In the genomic region with DNA sequence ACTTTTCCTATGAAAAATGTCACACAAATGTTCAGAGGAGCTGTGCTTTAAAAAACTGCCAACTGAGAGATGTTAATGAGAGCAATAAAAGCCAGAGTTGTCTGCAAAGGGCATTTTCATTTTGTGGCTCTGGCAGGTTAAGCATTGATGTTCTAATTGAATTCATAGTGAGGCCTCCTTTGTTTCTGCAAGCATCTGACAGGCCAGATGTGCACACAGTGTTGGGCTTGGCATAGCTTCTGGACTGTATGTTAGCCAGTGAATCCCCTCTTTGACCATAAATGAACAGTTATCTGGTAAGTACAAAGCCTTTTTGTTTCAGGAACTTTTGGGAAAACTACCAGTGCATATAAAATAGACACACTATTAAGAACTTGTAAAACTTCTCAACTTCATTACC, we compare ENCODE assay signal across 23 cellular contexts.
DNase-seq lines count a peak whose midpoint lies in the region; ATAC-seq and TF ChIP-seq lines count a peak whose summit lies in the region.
"Had no signal": no experiment of that assay in that cellular context is flagged by ENCODE, and none has a peak within 500 bp of the region (broad histone marks: within the 10 kb centered on the region; RNA-seq: fewer than 3 reads in every experiment).

No MANE protein-coding gene starts in this region.

- H3K27ac Mint-ChIP-seq in glutamatergic neuron (ENCODE audit: unreplicated experiment) (peak overlapping the region; percentile 75), osteocyte (ENCODE audit: unreplicated experiment) (peak overlapping the region; percentile 47)
- H3K27ac Mint-ChIP-seq: activated CD4-positive, alpha-beta T cell treated with anti-CD3 and anti-CD28 coated beads, Interleukin-2, amount 10 ng/mL, durations not matched to agents 24 days and 14 days; activated naive CD4-positive, alpha-beta T cell treated with anti-CD3 and anti-CD28 coated beads, Interleukin-2, amount 50 U/mL, for 24 hours; activated T-helper 1 cell treated with anti-CD3 and anti-CD28 coated beads, Interleukin-12 subunit alpha, Interleukin-12 subunit beta, Interleukin-2, Interleukin-4 antibody, amounts not matched to agents 30 ng/mL and 10 ng/mL and 1 ng/mL, durations not matched to agents 14 hours and 24 hours and 36 hours; CD14-positive monocyte; stimulated activated naive CD8-positive, alpha-beta T cell treated with anti-CD3 and anti-CD28 coated beads, Interleukin-15, amount 100 ng/mL, for 72 hours had no signal

- H3K4me1 Mint-ChIP-seq in glutamatergic neuron (ENCODE audit: low read depth, unreplicated experiment) (peaks cover 12% of the 10 kb centered on the region), osteocyte (ENCODE audit: unreplicated experiment) (peaks cover 8% of the 10 kb centered on the region)
- H3K4me1 Mint-ChIP-seq: activated CD4-positive, alpha-beta T cell treated with anti-CD3 and anti-CD28 coated beads, Interleukin-2, amount 10 ng/mL, durations not matched to agents 24 days and 14 days; activated naive CD4-positive, alpha-beta T cell treated with anti-CD3 and anti-CD28 coated beads, Interleukin-2, amount 50 U/mL, for 24 hours; CD14-positive monocyte; stimulated activated naive CD8-positive, alpha-beta T cell treated with anti-CD3 and anti-CD28 coated beads, Interleukin-15, amount 100 ng/mL, for 72 hours had no signal

- no peak for ATAC-seq in GM18520 (IDR thresholded peaks at IDR 0.05; ENCODE audit: unreplicated experiment)
- ATAC-seq: heart right ventricle; left ventricle myocardium superior; PC-3; right cardiac atrium; stimulated activated naive CD8-positive, alpha-beta T cell treated with anti-CD3 and anti-CD28 coated beads, Interleukin-15, amount 100 ng/mL, for 72 hours; upper lobe of right lung had no signal

- no peaks in the 10 kb centered on the region for H3K27me3 Mint-ChIP-seq in glutamatergic neuron (ENCODE audit: unreplicated experiment)
- H3K27me3 Mint-ChIP-seq in osteocyte (ENCODE audit: unreplicated experiment): no peaks in the 10 kb centered on the region
- H3K27me3 Mint-ChIP-seq: activated CD4-positive, alpha-beta T cell treated with anti-CD3 and anti-CD28 coated beads, Interleukin-2, amount 10 ng/mL, durations not matched to agents 24 days and 14 days; activated naive CD4-positive, alpha-beta T cell treated with anti-CD3 and anti-CD28 coated beads, Interleukin-2, amount 50 U/mL, for 24 hours; stimulated activated naive CD8-positive, alpha-beta T cell treated with anti-CD3 and anti-CD28 coated beads, Interleukin-15, amount 100 ng/mL, for 72 hours had no signal

- H3K36me3 Mint-ChIP-seq in glutamatergic neuron (ENCODE audit: unreplicated experiment) (no peaks in the 10 kb centered on the region), osteocyte (ENCODE audit: unreplicated experiment) (peaks cover 20% of the 10 kb centered on the region)
- H3K36me3 Mint-ChIP-seq: activated naive CD4-positive, alpha-beta T cell treated with anti-CD3 and anti-CD28 coated beads, Interleukin-2, amount 50 U/mL, for 24 hours had no signal

- DNase-seq in EH (ENCODE audit: low read depth) (peak; percentile 11), anterior cingulate cortex (lab: John Stamatoyannopoulos, UW) (peak in 37 of 58 donors; percentile 0 to 65 (median 8)), glutamatergic neuron (peak; percentile 14), osteocyte (ENCODE audit: extremely low spot score, unreplicated experiment) (no peak), SIG-M5 treated with dmso at 0.1 percent for 504 hours (lab: John Stamatoyannopoulos, UW; ENCODE audit: unreplicated experiment) (no peak), KBM-7 (no peak), kidney glomerular epithelial cell (lab: John Stamatoyannopoulos, UW) (no peak)
- DNase-seq: ACHN; activated CD4-positive, alpha-beta T cell treated with anti-CD3 and anti-CD28 coated beads, Interleukin-2, amount 10 ng/mL, durations not matched to agents 24 days and 14 days; heart right ventricle; left ventricle myocardium superior; NCI-H1092; NCI-H2029; NCI-H2227 treated with DMSO at 0.1 percent for 48 hours; NCI-H774; PC-3; right cardiac atrium; stimulated activated naive CD8-positive, alpha-beta T cell treated with anti-CD3 and anti-CD28 coated beads, Interleukin-15, amount 100 ng/mL, for 72 hours; upper lobe of right lung had no signal

- in situ Hi-C loops in KBM-7 (cut with MboI; ENCODE audit: low pct_unique_long_range_greater_than_20kb, low sequenced_read_pairs): no loop called here

- no peak overlapping the region for H3K4me3 Mint-ChIP-seq in glutamatergic neuron (ENCODE audit: unreplicated experiment)
- no peak overlapping the region for H3K4me3 Mint-ChIP-seq in osteocyte (ENCODE audit: unreplicated experiment)
- H3K4me3 Mint-ChIP-seq: activated CD4-positive, alpha-beta T cell treated with anti-CD3 and anti-CD28 coated beads, Interleukin-2, amount 10 ng/mL, durations not matched to agents 24 days and 14 days; activated naive CD4-positive, alpha-beta T cell treated with anti-CD3 and anti-CD28 coated beads, Interleukin-2, amount 50 U/mL, for 24 hours; activated T-helper 1 cell treated with anti-CD3 and anti-CD28 coated beads, Interleukin-12 subunit alpha, Interleukin-12 subunit beta, Interleukin-2, Interleukin-4 antibody, amounts not matched to agents 30 ng/mL and 10 ng/mL and 1 ng/mL, durations not matched to agents 14 hours and 24 hours and 36 hours; CD14-positive monocyte; stimulated activated naive CD8-positive, alpha-beta T cell treated with anti-CD3 and anti-CD28 coated beads, Interleukin-15, amount 100 ng/mL, for 72 hours had no signal

- H3K9me3 Mint-ChIP-seq in glutamatergic neuron (ENCODE audit: unreplicated experiment): peaks cover 1% of the 10 kb centered on the region
- peaks cover 23% of the 10 kb centered on the region for H3K9me3 Mint-ChIP-seq in osteocyte (ENCODE audit: unreplicated experiment)
- H3K9me3 Mint-ChIP-seq: activated CD4-positive, alpha-beta T cell treated with anti-CD3 and anti-CD28 coated beads, Interleukin-2, amount 10 ng/mL, durations not matched to agents 24 days and 14 days; activated naive CD4-positive, alpha-beta T cell treated with anti-CD3 and anti-CD28 coated beads, Interleukin-2, amount 50 U/mL, for 24 hours; activated T-helper 1 cell treated with anti-CD3 and anti-CD28 coated beads, Interleukin-12 subunit alpha, Interleukin-12 subunit beta, Interleukin-2, Interleukin-4 antibody, amounts not matched to agents 30 ng/mL and 10 ng/mL and 1 ng/mL, durations not matched to agents 14 hours and 24 hours and 36 hours; stimulated activated naive CD8-positive, alpha-beta T cell treated with anti-CD3 and anti-CD28 coated beads, Interleukin-15, amount 100 ng/mL, for 72 hours had no signal

- TF ChIP-seq CTCF in glutamatergic neuron (IDR thresholded peaks at IDR 0.05; ENCODE audit: partially characterized antibody, unreplicated experiment): no peak
- no peak for TF ChIP-seq CTCF in osteocyte (IDR thresholded peaks at IDR 0.05)

Comparison
In these comparisons a context has a peak if more than half of its experiments do, and no peak if none do; other contexts are left out.
1. DNase-seq: peak in EH (single experiment), anterior cingulate cortex (37 of 58) and glutamatergic neuron (single experiment); none in osteocyte (single experiment), SIG-M5 treated with dmso at 0.1 percent for 504 hours (single experiment), KBM-7 (single experiment) and kidney glomerular epithelial cell (single experiment).